In the genomic region with DNA sequence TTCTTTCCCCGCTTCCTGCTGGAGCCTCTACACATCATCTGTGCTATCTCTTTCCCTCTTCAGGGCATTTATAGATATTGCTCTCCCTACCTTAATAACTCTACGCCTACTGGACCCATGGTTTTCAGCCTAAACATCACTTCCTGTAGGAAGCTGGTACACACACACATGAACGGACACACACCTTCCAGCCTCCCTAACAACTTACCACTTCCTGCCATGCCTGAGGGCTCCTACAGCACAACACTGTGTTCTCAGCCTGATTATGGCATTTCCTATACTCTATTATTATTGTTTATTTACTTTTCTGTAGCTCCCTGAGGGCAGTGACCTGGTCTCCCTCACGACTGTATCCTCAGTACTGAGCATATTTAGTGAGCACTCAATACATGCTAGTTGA, we compare ENCODE assay signal across 14 cellular contexts.
DNase-seq lines count a peak whose midpoint lies in the region; ATAC-seq and TF ChIP-seq lines count a peak whose summit lies in the region.
"Had no signal": no experiment of that assay in that cellular context is flagged by ENCODE, and none has a peak within 500 bp of the region (broad histone marks: within the 10 kb centered on the region; RNA-seq: fewer than 3 reads in every experiment).

No MANE protein-coding gene starts in this region.

- no peaks in the 10 kb centered on the region for H3K27me3 Mint-ChIP-seq in CD8-positive, alpha-beta T cell (ENCODE audit: low read depth)
- peaks cover 0 to 7% of the 10 kb centered on the region in 2 donors for H3K27me3 Mint-ChIP-seq in T-cell
- H3K27me3 Mint-ChIP-seq: dendritic cell treated with granulocyte-macrophage colony-stimulating factor and Interleukin-4, amounts not matched to agents 40 ng/mL and 50 ng/mL, for 4 days had no signal

- no peak for ATAC-seq in CD8-positive, alpha-beta T cell
- ATAC-seq in GM21381 (IDR thresholded peaks at IDR 0.05; ENCODE audit: unreplicated experiment): peak; percentile 56
- ATAC-seq in T-cell (replicated peaks in 1 of 4): peak in 2 of 4 experiments; percentile 40 to 52
- ATAC-seq: lower lobe of right lung, right cardiac atrium, SK-N-SH treated with all-trans-retinoic acid at 6 μM for 48 hours had no signal

- no peaks in the 10 kb centered on the region for H3K27me3 ChIP-seq in CD8-positive, alpha-beta T cell (ENCODE audit: insufficient read depth, low read length)

- peaks cover 41% of the 10 kb centered on the region for H3K36me3 Mint-ChIP-seq in CD8-positive, alpha-beta T cell
- H3K36me3 Mint-ChIP-seq in T-cell: peaks cover 31% of the 10 kb centered on the region

- peaks cover 70% of the 10 kb centered on the region for H3K4me1 Mint-ChIP-seq in CD8-positive, alpha-beta T cell (ENCODE audit: low read depth)
- peaks cover 64 to 82% (median 70%) of the 10 kb centered on the region in 3 donors for H3K4me1 Mint-ChIP-seq in T-cell

- H3K27ac Mint-ChIP-seq in CD8-positive, alpha-beta T cell: peak overlapping the region; percentile 90
- H3K27ac Mint-ChIP-seq in T-cell: peak overlapping the region; percentile 52 to 75
- H3K27ac Mint-ChIP-seq: dendritic cell treated with granulocyte-macrophage colony-stimulating factor and Interleukin-4, amounts not matched to agents 40 ng/mL and 50 ng/mL, for 4 days had no signal

- H3K9me3 Mint-ChIP-seq in CD8-positive, alpha-beta T cell: no peaks in the 10 kb centered on the region
- no peaks in the 10 kb centered on the region for H3K9me3 Mint-ChIP-seq in T-cell
- H3K9me3 Mint-ChIP-seq: dendritic cell treated with granulocyte-macrophage colony-stimulating factor and Interleukin-4, amounts not matched to agents 40 ng/mL and 50 ng/mL, for 4 days had no signal

- no peak overlapping the region for H3K27ac ChIP-seq in CD8-positive, alpha-beta T cell (ENCODE audit: low read depth, low read length)
- H3K27ac ChIP-seq: lower lobe of right lung had no signal

- intact Hi-C loops in CD8-positive, alpha-beta T cell (cut with DNase I, micrococcal nuclease): no loop called here
- intact Hi-C loops in head of caudate nucleus (cut with DNase I): no loop called here

- CTCF ChIA-PET in CD8-positive, alpha-beta T cell (lab: Charles Lee): no interaction called here
- CTCF ChIA-PET in T-cell (lab: Charles Lee): interaction anchor here in 1 of 2 donors (0.7 to 1.2 kb wide), 3 partner anchors 10 to 226 kb away, joined by 3 to 4 read pairs (median 4); no protein-coding TSS in a partner anchor

- no peak for TF ChIP-seq CTCF in CD8-positive, alpha-beta T cell (IDR thresholded peaks at IDR 0.05)
- TF ChIP-seq CTCF in epithelial cell of esophagus (IDR thresholded peaks at IDR 0.05; ENCODE audit: insufficient read depth, low read depth, low read length, missing control alignments): no peak

- H3K4me3 Mint-ChIP-seq in CD8-positive, alpha-beta T cell: peak overlapping the region; percentile 60
- H3K4me3 Mint-ChIP-seq in T-cell: peak overlapping the region in 2 of 3 donors; percentile 1 to 40
- H3K4me3 Mint-ChIP-seq: dendritic cell treated with granulocyte-macrophage colony-stimulating factor and Interleukin-4, amounts not matched to agents 40 ng/mL and 50 ng/mL, for 4 days had no signal

- peaks cover 50% of the 10 kb centered on the region for H3K4me1 ChIP-seq in CD8-positive, alpha-beta T cell (ENCODE audit: insufficient read depth, low read length)

- H3K36me3 ChIP-seq in CD8-positive, alpha-beta T cell (ENCODE audit: insufficient read depth, low read length): peaks cover 14% of the 10 kb centered on the region
- H3K36me3 ChIP-seq: lower lobe of right lung had no signal

- POLR2A ChIA-PET in CD8-positive, alpha-beta T cell (lab: Charles Lee): no interaction called here
- POLR2A ChIA-PET in T-cell (lab: Charles Lee): no interaction called here

- no peaks in the 10 kb centered on the region for H3K9me3 ChIP-seq in CD8-positive, alpha-beta T cell (ENCODE audit: low read length)
- H3K9me3 ChIP-seq: lower lobe of right lung had no signal

- H3K4me3 ChIP-seq in CD8-positive, alpha-beta T cell (ENCODE audit: low read depth, low read length): no peak overlapping the region
- no peak overlapping the region for H3K4me3 ChIP-seq in epithelial cell of esophagus (ENCODE audit: low read length)
- H3K4me3 ChIP-seq: lower lobe of right lung had no signal

- DNase-seq in CD8-positive, alpha-beta T cell: peak in 1 of 7 experiments; percentile 16
- DNase-seq in T-cell (peak in 13 of 34 experiments; percentile 1 to 32 (median 9)), epithelial cell of esophagus (ENCODE audit: low read depth) (peak; percentile 56), NCI-H524 (lab: John Stamatoyannopoulos, UW) (no peak), head of caudate nucleus (no peak), dedifferentiated amniotic fluid mesenchymal stem cell (ENCODE audit: extremely low spot score) (no peak), SW 1271 (lab: John Stamatoyannopoulos, UW) (no peak)
- DNase-seq: Karpas-422, lower lobe of right lung, NCI-H446 treated with DMSO at 0.1 percent for 48 hours, right cardiac atrium had no signal
